Comparison of ENCODE assay signal across 1 cellular context in genomic region chr6:37072526-37072925, GRCh38.
A peak's percentile ranks its signal among the peaks of the same experiment; 100 is the strongest.
TF ChIP-seq lines count a peak whose summit lies in the region.

No MANE protein-coding gene starts in this region.

TF ChIP-seq in K562, 482 proteins besides CTCF, POLR2A, EP300 and RAD21 (continued from another document):
- TF ChIP-seq MYNN (IDR thresholded peaks at IDR 0.05) = no peak
- TF ChIP-seq MYNN (CRISPR knock-in tag; IDR thresholded peaks at IDR 0.05) = no peak
- no peak for TF ChIP-seq HCFC1 (IDR thresholded peaks at IDR 0.05; ENCODE audit: low read depth, low read length)
- no peak for TF ChIP-seq U2AF2 (optimal IDR thresholded peaks at IDR 0.05; ENCODE audit: low read depth, low read length)
- 0 out of 2 replicates have a peak, but pooled peaks have one; percentile 46 for TF ChIP-seq HDGF (IDR thresholded peaks at IDR 0.05)
- no peak; the same call in 1 of the 2 replicates for TF ChIP-seq EHMT2 (IDR thresholded peaks at IDR 0.05)
- no peak for TF ChIP-seq ZNF511 (CRISPR knock-in tag; IDR thresholded peaks at IDR 0.05)
- TF ChIP-seq PHF21A (IDR thresholded peaks at IDR 0.05; ENCODE audit: borderline replicate concordance, low read depth) = no peak
- no peak for TF ChIP-seq RHOXF2B (CRISPR knock-in tag; conservative IDR thresholded peaks at IDR 0.05)
- no peak for TF ChIP-seq KLF10 (CRISPR knock-in tag; IDR thresholded peaks at IDR 0.05)
